In the genomic region with DNA sequence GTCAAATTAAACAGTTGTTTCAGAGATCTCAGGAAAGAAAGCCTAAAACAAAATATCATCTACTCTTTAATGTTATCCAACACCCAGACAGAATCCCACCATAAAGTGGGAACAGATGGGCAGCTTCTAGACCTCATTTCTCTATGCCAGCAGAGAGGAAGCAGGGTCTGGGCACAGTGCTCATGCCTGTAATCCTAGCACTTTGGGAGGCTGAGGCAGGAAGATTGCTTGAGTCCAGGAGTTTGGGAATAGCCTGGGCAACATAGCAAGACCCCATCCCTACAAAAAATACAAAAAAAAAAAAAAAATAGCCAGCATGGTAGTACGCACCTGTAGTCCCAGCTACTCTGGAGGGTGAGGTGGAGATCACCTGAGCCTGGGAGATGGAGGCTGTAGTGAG, we compare ENCODE assay signal across 2 cellular contexts.
A peak's percentile ranks its signal among the peaks of the same experiment; 100 is the strongest.
TF ChIP-seq lines count a peak whose summit lies in the region.

No MANE protein-coding gene starts in this region.

TF ChIP-seq in HEK293, 187 proteins besides CTCF, POLR2A, EP300 and RAD21:
- peak; percentile 56; the same call in 1 of the 2 replicates for TF ChIP-seq ZNF121 (tag by site-specific recombination; IDR thresholded peaks at IDR 0.05)
- TF ChIP-seq ZNF510 (tag by site-specific recombination; IDR thresholded peaks at IDR 0.05; ENCODE audit: insufficient replicate concordance), result no peak
- no peak for TF ChIP-seq PRDM2 (tag by site-specific recombination; IDR thresholded peaks at IDR 0.05; ENCODE audit: borderline replicate concordance)
- no peak for TF ChIP-seq KLF7 (tag by site-specific recombination; IDR thresholded peaks at IDR 0.05; ENCODE audit: borderline replicate concordance)
- TF ChIP-seq ZNF26 (tag by site-specific recombination; IDR thresholded peaks at IDR 0.05), result no peak
- TF ChIP-seq, protein P1, sequence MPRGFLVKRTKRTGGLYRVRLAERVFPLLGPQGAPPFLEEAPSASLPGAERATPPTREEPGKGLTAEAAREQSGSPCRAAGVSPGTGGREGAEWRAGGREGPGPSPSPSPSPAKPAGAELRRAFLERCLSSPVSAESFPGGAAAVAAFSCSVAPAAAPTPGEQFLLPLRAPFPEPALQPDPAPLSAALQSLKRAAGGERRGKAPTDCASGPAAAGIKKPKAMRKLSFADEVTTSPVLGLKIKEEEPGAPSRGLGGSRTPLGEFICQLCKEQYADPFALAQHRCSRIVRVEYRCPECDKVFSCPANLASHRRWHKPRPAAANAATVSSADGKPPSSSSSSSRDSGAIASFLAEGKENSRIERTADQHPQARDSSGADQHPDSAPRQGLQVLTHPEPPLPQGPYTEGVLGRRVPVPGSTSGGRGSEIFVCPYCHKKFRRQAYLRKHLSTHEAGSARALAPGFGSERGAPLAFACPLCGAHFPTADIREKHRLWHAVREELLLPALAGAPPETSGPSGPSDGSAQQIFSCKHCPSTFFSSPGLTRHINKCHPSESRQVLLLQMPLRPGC (tag by site-specific recombination; IDR thresholded peaks at IDR 0.05), result no peak
- TF ChIP-seq, protein P2, sequence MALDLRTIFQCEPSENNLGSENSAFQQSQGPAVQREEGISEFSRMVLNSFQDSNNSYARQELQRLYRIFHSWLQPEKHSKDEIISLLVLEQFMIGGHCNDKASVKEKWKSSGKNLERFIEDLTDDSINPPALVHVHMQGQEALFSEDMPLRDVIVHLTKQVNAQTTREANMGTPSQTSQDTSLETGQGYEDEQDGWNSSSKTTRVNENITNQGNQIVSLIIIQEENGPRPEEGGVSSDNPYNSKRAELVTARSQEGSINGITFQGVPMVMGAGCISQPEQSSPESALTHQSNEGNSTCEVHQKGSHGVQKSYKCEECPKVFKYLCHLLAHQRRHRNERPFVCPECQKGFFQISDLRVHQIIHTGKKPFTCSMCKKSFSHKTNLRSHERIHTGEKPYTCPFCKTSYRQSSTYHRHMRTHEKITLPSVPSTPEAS (tag by site-specific recombination; IDR thresholded peaks at IDR 0.05), result no peak
- no peak for TF ChIP-seq ZNF302 (tag by site-specific recombination; IDR thresholded peaks at IDR 0.05; ENCODE audit: low read depth)

TF ChIP-seq in H1, 55 proteins besides CTCF, POLR2A, EP300 and RAD21:
- no peak for TF ChIP-seq TAF1 (IDR thresholded peaks at IDR 0.05; ENCODE audit: low read depth, low read length)
- TF ChIP-seq GTF2F1 (IDR thresholded peaks at IDR 0.05; ENCODE audit: borderline replicate concordance, low read depth, low read length), result no peak
- TF ChIP-seq JUND (IDR thresholded peaks at IDR 0.05; ENCODE audit: low read length), result no peak
TF ChIP-seq in H1: peak in this region for 0.
